Comparison of ENCODE assay signal across 9 cellular contexts in genomic region chr6:149060985-149061760, GRCh38.
A peak's percentile ranks its signal among the peaks of the same experiment; 100 is the strongest.
DNase-seq lines count a peak whose midpoint lies in the region; ATAC-seq, FAIRE-seq and TF ChIP-seq lines count a peak whose summit lies in the region.
"Had no signal": no experiment of that assay in that cellular context is flagged by ENCODE, and none has a peak within 500 bp of the region (broad histone marks: within the 10 kb centered on the region; RNA-seq: fewer than 3 reads in every experiment).

No MANE protein-coding gene starts in this region.

- peak overlapping the region; percentile 4 for H3K4me2 ChIP-seq in fibroblast of lung (ENCODE audit: extremely low read depth, insufficient read depth, low read length)
- H3K4me2 ChIP-seq: KMS-11 had no signal

- no peak overlapping the region for H3K9ac ChIP-seq in fibroblast of lung (ENCODE audit: insufficient read depth, low read length)
- H3K9ac ChIP-seq: KMS-11 had no signal

- POLR2A ChIA-PET in Panc1 (lab: Charles Lee) = no interaction called here

- ATAC-seq in left ventricle myocardium superior (peak; percentile 24), Panc1 (peak; percentile 51; the same call in 1 of the 2 replicates), sciatic nerve (no peak)

- H3K4me1 ChIP-seq in right atrium auricular region (peaks cover 0 to 39% of the 10 kb centered on the region in 2 donors), Panc1 (ENCODE audit: control insufficient read depth, insufficient read depth, low read length) (peaks cover 8% of the 10 kb centered on the region; the same call in 1 of the 2 replicates), fibroblast of lung (ENCODE audit: control insufficient read depth, extremely low read depth, insufficient read depth, low read length) (peaks cover 6% of the 10 kb centered on the region)

- CTCF ChIA-PET in Panc1 (lab: Charles Lee) = no interaction called here

- H3K9me3 ChIP-seq in right atrium auricular region = no peaks in the 10 kb centered on the region
- no peaks in the 10 kb centered on the region for H3K9me3 ChIP-seq in Panc1 (ENCODE audit: control insufficient read depth, insufficient read depth, low read depth, low read length)
- H3K9me3 ChIP-seq in fibroblast of lung (ENCODE audit: control insufficient read depth, insufficient read depth, low read depth, low read length) = no peaks in the 10 kb centered on the region

- no peak for FAIRE-seq in urothelium cell line (lab: Jason Lieb, UNC)

- H3K4me3 ChIP-seq in right atrium auricular region (no peak overlapping the region), Panc1 (ENCODE audit: low read depth in 2 of 2, low read length in 2 of 2) (no peak overlapping the region), fibroblast of lung (replicated peaks in 1 of 4; ENCODE audit: control extremely low read depth in 1 of 4, insufficient read depth in 1 of 4, low read depth in 3 of 4, low read length in 4 of 4) (no peak overlapping the region)

- intact Hi-C loops in left ventricle myocardium superior (cut with micrococcal nuclease) (no loop called here), Panc1 (cut with micrococcal nuclease; ENCODE audit: unreplicated experiment) (no loop called here), sciatic nerve (cut with DNase I) (no loop called here), posterior cingulate gyrus (cut with DNase I) (no loop called here)

- no TSS peak for BruUV-seq in Panc1 (replicated peaks; lab: Mats Ljungman, UMichigan)

- H2AFZ ChIP-seq in fibroblast of lung (ENCODE audit: low read length) = no peak overlapping the region

- DNase-seq in left ventricle myocardium superior (no peak), right atrium auricular region (ENCODE audit: low spot score) (no peak), Panc1 (ENCODE audit: low read depth, low spot score) (no peak), fibroblast of lung (ENCODE audit: low read depth in 2 of 2) (peak; percentile 80 to 82), urothelium cell line (ENCODE audit: low spot score) (peak; percentile 59), sciatic nerve (ENCODE audit: low spot score) (no peak), cerebellar cortex (ENCODE audit: low spot score) (no peak), posterior cingulate gyrus (no peak)

- no peaks in the 10 kb centered on the region for H4K20me1 ChIP-seq in fibroblast of lung (ENCODE audit: control insufficient read depth, extremely low read depth, insufficient read depth, low read length)

- H3K27me3 ChIP-seq in right atrium auricular region (no peaks in the 10 kb centered on the region), Panc1 (ENCODE audit: control insufficient read depth, insufficient read depth, low read length) (no peaks in the 10 kb centered on the region; the same call in 1 of the 2 replicates), fibroblast of lung (ENCODE audit: control insufficient read depth, insufficient read depth, low read length) (no peaks in the 10 kb centered on the region)

- in situ Hi-C loops in Panc1 (cut with HindIII; ENCODE audit: low pct_unique_long_range_greater_than_20kb, low sequenced_read_pairs) = no loop called here

- H3K27ac ChIP-seq in right atrium auricular region = no peak overlapping the region
- H3K27ac ChIP-seq in Panc1 (ENCODE audit: low read length) = no peak overlapping the region
- no peak overlapping the region for H3K27ac ChIP-seq in fibroblast of lung (ENCODE audit: insufficient read depth, low read length)
- H3K27ac ChIP-seq: KMS-11 had no signal

- TF ChIP-seq CTCF in right atrium auricular region (IDR thresholded peaks at IDR 0.05) (no peak), Panc1 (IDR thresholded peaks at IDR 0.05) (no peak), fibroblast of lung (conservative IDR thresholded peaks at IDR 0.05 in 1 of 2, IDR thresholded peaks at IDR 0.05 in 1 of 2; ENCODE audit: low read depth in 1 of 2, low read length in 2 of 2) (no peak)

- no peaks in the 10 kb centered on the region for H3K36me3 ChIP-seq in right atrium auricular region
- no peaks in the 10 kb centered on the region for H3K36me3 ChIP-seq in Panc1 (ENCODE audit: control insufficient read depth, insufficient read depth, low read length)
- no peaks in the 10 kb centered on the region for H3K36me3 ChIP-seq in fibroblast of lung (ENCODE audit: control insufficient read depth, insufficient read depth, low read length)

- no peaks in the 10 kb centered on the region for H3K79me2 ChIP-seq in fibroblast of lung (ENCODE audit: control insufficient read depth, insufficient read depth, low read length)

Comparison
In these comparisons a context has a peak if more than half of its experiments do, and no peak if none do; other contexts are left out.
1. DNase-seq: peak in fibroblast of lung (2 of 2) and urothelium cell line (single experiment); none in left ventricle myocardium superior (single experiment), right atrium auricular region (single experiment), Panc1 (single experiment), sciatic nerve (single experiment), cerebellar cortex (single experiment) and posterior cingulate gyrus (0 of 10).